ENCODE assay signal across 1 cellular context in the genomic region with DNA sequence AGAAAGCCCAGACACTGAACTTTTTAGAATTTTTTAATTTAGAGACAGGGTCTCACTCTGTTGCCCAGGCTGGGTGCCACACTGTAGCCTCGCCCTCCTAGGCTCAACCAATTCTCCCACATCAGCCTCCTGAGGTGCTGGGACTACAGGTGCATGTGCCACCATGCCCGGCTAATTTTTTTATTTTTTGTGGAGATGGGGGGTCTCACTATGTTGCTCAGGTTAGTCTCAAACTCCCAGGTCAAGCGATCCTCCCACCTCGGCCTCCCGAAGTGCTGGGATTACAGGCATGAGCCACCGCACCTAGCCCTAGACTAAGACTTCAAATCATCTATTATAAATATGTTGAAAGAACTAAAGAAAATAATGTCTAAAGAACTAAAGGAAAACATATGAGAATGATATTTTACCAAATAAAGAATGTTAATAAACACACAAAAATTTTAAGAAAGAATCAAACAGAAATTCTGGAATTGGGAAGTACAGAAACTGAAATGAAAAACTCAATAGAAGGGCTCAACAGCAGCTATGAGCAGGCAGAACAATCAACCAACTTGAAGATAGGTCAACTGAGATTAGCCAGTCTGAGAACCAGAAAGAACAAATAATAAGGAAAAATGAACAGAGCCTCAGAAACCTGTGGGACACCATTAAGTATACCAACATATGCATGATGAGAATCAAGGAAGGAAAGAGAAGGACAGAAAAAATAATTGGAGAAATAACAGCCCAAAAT.
TF ChIP-seq lines count a peak whose summit lies in the region.

No MANE protein-coding gene starts in this region.

TF ChIP-seq in HepG2, 621 proteins besides CTCF, POLR2A, EP300 and RAD21 (continues in another document):
- TF ChIP-seq, protein P1, sequence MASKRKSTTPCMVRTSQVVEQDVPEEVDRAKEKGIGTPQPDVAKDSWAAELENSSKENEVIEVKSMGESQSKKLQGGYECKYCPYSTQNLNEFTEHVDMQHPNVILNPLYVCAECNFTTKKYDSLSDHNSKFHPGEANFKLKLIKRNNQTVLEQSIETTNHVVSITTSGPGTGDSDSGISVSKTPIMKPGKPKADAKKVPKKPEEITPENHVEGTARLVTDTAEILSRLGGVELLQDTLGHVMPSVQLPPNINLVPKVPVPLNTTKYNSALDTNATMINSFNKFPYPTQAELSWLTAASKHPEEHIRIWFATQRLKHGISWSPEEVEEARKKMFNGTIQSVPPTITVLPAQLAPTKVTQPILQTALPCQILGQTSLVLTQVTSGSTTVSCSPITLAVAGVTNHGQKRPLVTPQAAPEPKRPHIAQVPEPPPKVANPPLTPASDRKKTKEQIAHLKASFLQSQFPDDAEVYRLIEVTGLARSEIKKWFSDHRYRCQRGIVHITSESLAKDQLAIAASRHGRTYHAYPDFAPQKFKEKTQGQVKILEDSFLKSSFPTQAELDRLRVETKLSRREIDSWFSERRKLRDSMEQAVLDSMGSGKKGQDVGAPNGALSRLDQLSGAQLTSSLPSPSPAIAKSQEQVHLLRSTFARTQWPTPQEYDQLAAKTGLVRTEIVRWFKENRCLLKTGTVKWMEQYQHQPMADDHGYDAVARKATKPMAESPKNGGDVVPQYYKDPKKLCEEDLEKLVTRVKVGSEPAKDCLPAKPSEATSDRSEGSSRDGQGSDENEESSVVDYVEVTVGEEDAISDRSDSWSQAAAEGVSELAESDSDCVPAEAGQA (IDR thresholded peaks at IDR 0.05; ENCODE audit: low read depth), result no peak
- TF ChIP-seq, protein P1 (CRISPR knock-in tag; IDR thresholded peaks at IDR 0.05; ENCODE audit: borderline replicate concordance), result peak; percentile 37; the same call in 1 of the 2 replicates
- 0 out of 2 replicates have a peak, but pooled peaks have one; percentile 20 for TF ChIP-seq ZNF549 (CRISPR knock-in tag; IDR thresholded peaks at IDR 0.05)
- no peak for TF ChIP-seq CBX2 (IDR thresholded peaks at IDR 0.05; ENCODE audit: low read depth, low read length)
- TF ChIP-seq CBX2 (CRISPR knock-in tag; IDR thresholded peaks at IDR 0.05; ENCODE audit: low read depth), result no peak
- no peak for TF ChIP-seq HOXA3 (CRISPR knock-in tag; IDR thresholded peaks at IDR 0.05)
- TF ChIP-seq, protein P2, sequence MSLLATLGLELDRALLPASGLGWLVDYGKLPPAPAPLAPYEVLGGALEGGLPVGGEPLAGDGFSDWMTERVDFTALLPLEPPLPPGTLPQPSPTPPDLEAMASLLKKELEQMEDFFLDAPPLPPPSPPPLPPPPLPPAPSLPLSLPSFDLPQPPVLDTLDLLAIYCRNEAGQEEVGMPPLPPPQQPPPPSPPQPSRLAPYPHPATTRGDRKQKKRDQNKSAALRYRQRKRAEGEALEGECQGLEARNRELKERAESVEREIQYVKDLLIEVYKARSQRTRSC (CRISPR knock-in tag; IDR thresholded peaks at IDR 0.05; ENCODE audit: low read depth), result no peak
- TF ChIP-seq WIZ (CRISPR knock-in tag; IDR thresholded peaks at IDR 0.05), result no peak
- TF ChIP-seq, protein P3, sequence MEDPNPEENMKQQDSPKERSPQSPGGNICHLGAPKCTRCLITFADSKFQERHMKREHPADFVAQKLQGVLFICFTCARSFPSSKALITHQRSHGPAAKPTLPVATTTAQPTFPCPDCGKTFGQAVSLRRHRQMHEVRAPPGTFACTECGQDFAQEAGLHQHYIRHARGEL (CRISPR knock-in tag; IDR thresholded peaks at IDR 0.05), result no peak
- TF ChIP-seq MTA1 (CRISPR knock-in tag; IDR thresholded peaks at IDR 0.05; ENCODE audit: borderline replicate concordance), result no peak
- TF ChIP-seq, protein P4, sequence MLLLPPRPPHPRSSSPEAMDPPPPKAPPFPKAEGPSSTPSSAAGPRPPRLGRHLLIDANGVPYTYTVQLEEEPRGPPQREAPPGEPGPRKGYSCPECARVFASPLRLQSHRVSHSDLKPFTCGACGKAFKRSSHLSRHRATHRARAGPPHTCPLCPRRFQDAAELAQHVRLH (CRISPR knock-in tag; IDR thresholded peaks at IDR 0.05; ENCODE audit: borderline replicate concordance, low read depth), result 0 out of 2 replicates have a peak, but pooled peaks have one; percentile 47
- TF ChIP-seq, protein P5, sequence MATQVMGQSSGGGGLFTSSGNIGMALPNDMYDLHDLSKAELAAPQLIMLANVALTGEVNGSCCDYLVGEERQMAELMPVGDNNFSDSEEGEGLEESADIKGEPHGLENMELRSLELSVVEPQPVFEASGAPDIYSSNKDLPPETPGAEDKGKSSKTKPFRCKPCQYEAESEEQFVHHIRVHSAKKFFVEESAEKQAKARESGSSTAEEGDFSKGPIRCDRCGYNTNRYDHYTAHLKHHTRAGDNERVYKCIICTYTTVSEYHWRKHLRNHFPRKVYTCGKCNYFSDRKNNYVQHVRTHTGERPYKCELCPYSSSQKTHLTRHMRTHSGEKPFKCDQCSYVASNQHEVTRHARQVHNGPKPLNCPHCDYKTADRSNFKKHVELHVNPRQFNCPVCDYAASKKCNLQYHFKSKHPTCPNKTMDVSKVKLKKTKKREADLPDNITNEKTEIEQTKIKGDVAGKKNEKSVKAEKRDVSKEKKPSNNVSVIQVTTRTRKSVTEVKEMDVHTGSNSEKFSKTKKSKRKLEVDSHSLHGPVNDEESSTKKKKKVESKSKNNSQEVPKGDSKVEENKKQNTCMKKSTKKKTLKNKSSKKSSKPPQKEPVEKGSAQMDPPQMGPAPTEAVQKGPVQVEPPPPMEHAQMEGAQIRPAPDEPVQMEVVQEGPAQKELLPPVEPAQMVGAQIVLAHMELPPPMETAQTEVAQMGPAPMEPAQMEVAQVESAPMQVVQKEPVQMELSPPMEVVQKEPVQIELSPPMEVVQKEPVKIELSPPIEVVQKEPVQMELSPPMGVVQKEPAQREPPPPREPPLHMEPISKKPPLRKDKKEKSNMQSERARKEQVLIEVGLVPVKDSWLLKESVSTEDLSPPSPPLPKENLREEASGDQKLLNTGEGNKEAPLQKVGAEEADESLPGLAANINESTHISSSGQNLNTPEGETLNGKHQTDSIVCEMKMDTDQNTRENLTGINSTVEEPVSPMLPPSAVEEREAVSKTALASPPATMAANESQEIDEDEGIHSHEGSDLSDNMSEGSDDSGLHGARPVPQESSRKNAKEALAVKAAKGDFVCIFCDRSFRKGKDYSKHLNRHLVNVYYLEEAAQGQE (IDR thresholded peaks at IDR 0.05; ENCODE audit: borderline replicate concordance in 1 of 2, low read depth in 1 of 2, low read length in 2 of 2), result no peak
- no peak for TF ChIP-seq SMARCE1 (IDR thresholded peaks at IDR 0.05; ENCODE audit: borderline replicate concordance)
- TF ChIP-seq ONECUT2 (CRISPR knock-in tag; IDR thresholded peaks at IDR 0.05), result no peak
- TF ChIP-seq ZNF792 (CRISPR knock-in tag; IDR thresholded peaks at IDR 0.05), result no peak
- TF ChIP-seq, protein P6, sequence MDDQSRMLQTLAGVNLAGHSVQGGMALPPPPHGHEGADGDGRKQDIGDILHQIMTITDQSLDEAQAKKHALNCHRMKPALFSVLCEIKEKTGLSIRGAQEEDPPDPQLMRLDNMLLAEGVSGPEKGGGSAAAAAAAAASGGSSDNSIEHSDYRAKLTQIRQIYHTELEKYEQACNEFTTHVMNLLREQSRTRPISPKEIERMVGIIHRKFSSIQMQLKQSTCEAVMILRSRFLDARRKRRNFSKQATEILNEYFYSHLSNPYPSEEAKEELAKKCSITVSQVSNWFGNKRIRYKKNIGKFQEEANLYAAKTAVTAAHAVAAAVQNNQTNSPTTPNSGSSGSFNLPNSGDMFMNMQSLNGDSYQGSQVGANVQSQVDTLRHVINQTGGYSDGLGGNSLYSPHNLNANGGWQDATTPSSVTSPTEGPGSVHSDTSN (CRISPR knock-in tag; IDR thresholded peaks at IDR 0.05; ENCODE audit: borderline replicate concordance), result 0 out of 2 replicates have a peak, but pooled peaks have one; percentile 30
- no peak for TF ChIP-seq ZBTB43 (CRISPR knock-in tag; conservative IDR thresholded peaks at IDR 0.05)
- TF ChIP-seq SAFB2 (CRISPR knock-in tag; IDR thresholded peaks at IDR 0.05; ENCODE audit: borderline replicate concordance, low read depth), result no peak
- TF ChIP-seq ATF7 (IDR thresholded peaks at IDR 0.05), result no peak
- TF ChIP-seq ATF7 (CRISPR knock-in tag; IDR thresholded peaks at IDR 0.05), result no peak
- no peak for TF ChIP-seq ARID4A (CRISPR knock-in tag; IDR thresholded peaks at IDR 0.05; ENCODE audit: borderline replicate concordance)
- TF ChIP-seq RBAK (CRISPR knock-in tag; IDR thresholded peaks at IDR 0.05), result no peak
- no peak for TF ChIP-seq FLYWCH1 (CRISPR knock-in tag; IDR thresholded peaks at IDR 0.05)
- no peak for TF ChIP-seq ZNF678 (CRISPR knock-in tag; IDR thresholded peaks at IDR 0.05)
- TF ChIP-seq NFATC3 (CRISPR knock-in tag; IDR thresholded peaks at IDR 0.05), result no peak
- no peak for TF ChIP-seq KDM4B (CRISPR knock-in tag; IDR thresholded peaks at IDR 0.05)
- no peak for TF ChIP-seq ZNF605 (CRISPR knock-in tag; IDR thresholded peaks at IDR 0.05)
- TF ChIP-seq ZNF563 (CRISPR knock-in tag; IDR thresholded peaks at IDR 0.05), result 0 out of 2 replicates have a peak, but pooled peaks have one; percentile 53
- TF ChIP-seq ZNF180 (CRISPR knock-in tag; IDR thresholded peaks at IDR 0.05; ENCODE audit: borderline replicate concordance, low read depth), result no peak
- no peak for TF ChIP-seq MTA3 (CRISPR knock-in tag; IDR thresholded peaks at IDR 0.05)
- no peak for TF ChIP-seq FOXA1 (IDR thresholded peaks at IDR 0.05)
- no peak for TF ChIP-seq FOXA1 (CRISPR knock-in tag; IDR thresholded peaks at IDR 0.05)
- TF ChIP-seq ZNF782 (CRISPR knock-in tag; IDR thresholded peaks at IDR 0.05; ENCODE audit: borderline replicate concordance), result no peak
- TF ChIP-seq, protein P7, sequence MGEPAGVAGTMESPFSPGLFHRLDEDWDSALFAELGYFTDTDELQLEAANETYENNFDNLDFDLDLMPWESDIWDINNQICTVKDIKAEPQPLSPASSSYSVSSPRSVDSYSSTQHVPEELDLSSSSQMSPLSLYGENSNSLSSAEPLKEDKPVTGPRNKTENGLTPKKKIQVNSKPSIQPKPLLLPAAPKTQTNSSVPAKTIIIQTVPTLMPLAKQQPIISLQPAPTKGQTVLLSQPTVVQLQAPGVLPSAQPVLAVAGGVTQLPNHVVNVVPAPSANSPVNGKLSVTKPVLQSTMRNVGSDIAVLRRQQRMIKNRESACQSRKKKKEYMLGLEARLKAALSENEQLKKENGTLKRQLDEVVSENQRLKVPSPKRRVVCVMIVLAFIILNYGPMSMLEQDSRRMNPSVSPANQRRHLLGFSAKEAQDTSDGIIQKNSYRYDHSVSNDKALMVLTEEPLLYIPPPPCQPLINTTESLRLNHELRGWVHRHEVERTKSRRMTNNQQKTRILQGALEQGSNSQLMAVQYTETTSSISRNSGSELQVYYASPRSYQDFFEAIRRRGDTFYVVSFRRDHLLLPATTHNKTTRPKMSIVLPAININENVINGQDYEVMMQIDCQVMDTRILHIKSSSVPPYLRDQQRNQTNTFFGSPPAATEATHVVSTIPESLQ (CRISPR knock-in tag; conservative IDR thresholded peaks at IDR 0.05), result no peak
